ENCODE assay signal across 1 cellular context in the genomic region with DNA sequence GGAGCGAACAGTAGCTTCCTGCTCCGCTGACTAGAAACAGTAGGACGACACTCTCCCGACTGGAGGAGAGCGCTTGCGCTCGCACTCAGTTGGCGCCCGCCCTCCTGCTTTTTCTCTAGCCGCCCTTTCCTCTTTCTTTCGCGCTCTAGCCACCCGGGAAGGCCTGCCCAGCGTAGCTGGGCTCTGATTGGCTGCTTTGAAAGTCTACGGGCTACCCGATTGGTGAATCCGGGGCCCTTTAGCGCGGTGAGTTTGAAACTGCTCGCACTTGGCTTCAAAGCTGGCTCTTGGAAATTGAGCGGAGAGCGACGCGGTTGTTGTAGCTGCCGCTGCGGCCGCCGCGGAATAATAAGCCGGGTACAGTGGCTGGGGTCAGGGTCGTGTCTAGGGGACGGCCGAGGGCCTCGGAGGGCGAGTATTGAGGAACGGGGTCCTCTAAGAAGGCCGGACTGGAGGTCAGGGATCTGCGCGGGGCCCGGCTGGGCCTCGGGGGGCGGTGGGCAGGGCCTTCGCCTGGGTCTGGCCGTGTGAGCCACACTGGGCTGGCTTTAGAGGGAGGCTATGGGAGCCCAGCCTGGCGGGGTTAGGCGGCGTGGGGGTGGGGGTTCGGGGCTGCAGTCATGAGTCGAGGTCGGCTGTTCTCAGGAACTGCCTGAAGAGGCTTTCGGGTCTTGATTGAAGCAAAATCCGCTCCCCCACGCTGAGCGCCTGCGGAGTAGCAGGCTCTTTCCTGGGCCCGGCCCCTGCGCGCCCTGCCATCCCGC.
A peak's percentile ranks its signal among the peaks of the same experiment; 100 is the strongest.
TF ChIP-seq lines count a peak whose summit lies in the region.

TSS of gene CDK1 (plus strand) at position 265 of the 764 bp plus-strand sequence. CDS start 1,688 bp downstream, outside the sequence.

TF ChIP-seq in K562, 482 proteins besides CTCF, POLR2A, EP300 and RAD21 (continued from another document and continues in another):
- TF ChIP-seq, protein P1, sequence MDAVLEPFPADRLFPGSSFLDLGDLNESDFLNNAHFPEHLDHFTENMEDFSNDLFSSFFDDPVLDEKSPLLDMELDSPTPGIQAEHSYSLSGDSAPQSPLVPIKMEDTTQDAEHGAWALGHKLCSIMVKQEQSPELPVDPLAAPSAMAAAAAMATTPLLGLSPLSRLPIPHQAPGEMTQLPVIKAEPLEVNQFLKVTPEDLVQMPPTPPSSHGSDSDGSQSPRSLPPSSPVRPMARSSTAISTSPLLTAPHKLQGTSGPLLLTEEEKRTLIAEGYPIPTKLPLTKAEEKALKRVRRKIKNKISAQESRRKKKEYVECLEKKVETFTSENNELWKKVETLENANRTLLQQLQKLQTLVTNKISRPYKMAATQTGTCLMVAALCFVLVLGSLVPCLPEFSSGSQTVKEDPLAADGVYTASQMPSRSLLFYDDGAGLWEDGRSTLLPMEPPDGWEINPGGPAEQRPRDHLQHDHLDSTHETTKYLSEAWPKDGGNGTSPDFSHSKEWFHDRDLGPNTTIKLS (IDR thresholded peaks at IDR 0.05; ENCODE audit: borderline replicate concordance, low read depth), result peak; percentile 39; the same call in 1 of the 2 replicates
- TF ChIP-seq HNRNPLL (IDR thresholded peaks at IDR 0.05; ENCODE audit: low read depth, low read length, poor library complexity, severe bottlenecking) (peak; percentile 89), TOE1 (IDR thresholded peaks at IDR 0.05; ENCODE audit: borderline replicate concordance) (peak; percentile 74; the same call in 1 of the 2 replicates), TOE1 (CRISPR knock-in tag; IDR thresholded peaks at IDR 0.05; ENCODE audit: borderline replicate concordance, low read depth) (no peak), HMGXB4 (CRISPR knock-in tag; IDR thresholded peaks at IDR 0.05) (peak; percentile 27; the same call in 1 of the 2 replicates), POLR2AphosphoS5 (IDR thresholded peaks at IDR 0.05; ENCODE audit: control insufficient read depth, insufficient read depth, low read depth, low read length) (peak; percentile 97), CBX2 (IDR thresholded peaks at IDR 0.05; ENCODE audit: insufficient read depth, low read length, poor library complexity, severe bottlenecking) (no peak), ZNF12 (CRISPR knock-in tag; IDR thresholded peaks at IDR 0.05) (peak; percentile 68; the same call in 1 of the 2 replicates), SIN3B (IDR thresholded peaks at IDR 0.05; ENCODE audit: low read depth) (peak; percentile 84), FOXM1 (IDR thresholded peaks at IDR 0.05; ENCODE audit: low read depth) (peak; percentile 100), FOXM1 (CRISPR knock-in tag; IDR thresholded peaks at IDR 0.05; ENCODE audit: low read depth) (peak; percentile 100), FOXK1 (CRISPR knock-in tag; IDR thresholded peaks at IDR 0.05; ENCODE audit: borderline replicate concordance) (0 out of 2 replicates have a peak, but pooled peaks have one; percentile 38), MIER1 (IDR thresholded peaks at IDR 0.05; ENCODE audit: low read depth) (peak; percentile 19; the same call in 1 of the 2 replicates), NBN (IDR thresholded peaks at IDR 0.05; ENCODE audit: low read depth) (peak; percentile 87; the same call in 1 of the 2 replicates), GTF2F1 (IDR thresholded peaks at IDR 0.05; ENCODE audit: low read depth, low read length) (0 out of 2 replicates have a peak, but pooled peaks have one; percentile 48), HDAC1 (IDR thresholded peaks at IDR 0.05) (peak; percentile 75 to 98; a peak in 3 of 4 replicates), E2F4 (CRISPR knock-in tag; IDR thresholded peaks at IDR 0.05; ENCODE audit: low read depth) (peak; percentile 98), STAT5A (IDR thresholded peaks at IDR 0.05; ENCODE audit: borderline replicate concordance, low read length) (0 out of 2 replicates have a peak, but pooled peaks have one; percentile 3), HCFC1 (IDR thresholded peaks at IDR 0.05; ENCODE audit: low read depth, low read length) (peak; percentile 56), SIN3A (IDR thresholded peaks at IDR 0.05; ENCODE audit: borderline replicate concordance in 2 of 2, control insufficient read depth in 1 of 2, low read depth in 2 of 2, low read length in 2 of 2) (peak; percentile 83 to 96), ZNF282 (CRISPR knock-in tag; IDR thresholded peaks at IDR 0.05) (no peak), JUND (IDR thresholded peaks at IDR 0.05; ENCODE audit: borderline replicate concordance, low read depth, low read length) (peak; percentile 28; the same call in 1 of the 2 replicates), JUND (tag; IDR thresholded peaks at IDR 0.05; ENCODE audit: borderline replicate concordance, low read depth, low read length) (peak; percentile 61; the same call in 1 of the 3 replicates), PHF21A (IDR thresholded peaks at IDR 0.05; ENCODE audit: borderline replicate concordance, low read depth) (no peak; the same call in 1 of the 2 replicates), RBM22 (IDR thresholded peaks at IDR 0.05; ENCODE audit: low read depth, low read length, poor library complexity, severe bottlenecking) (peak; percentile 71), SRF (CRISPR knock-in tag; IDR thresholded peaks at IDR 0.05) (peak in 1 of 2 experiments; percentile 41; a peak in 1 of 4 replicates), KAT7 (CRISPR knock-in tag; IDR thresholded peaks at IDR 0.05; ENCODE audit: borderline replicate concordance) (peak; percentile 74; the same call in 1 of the 2 replicates), DPF2 (IDR thresholded peaks at IDR 0.05) (peak; percentile 36; the same call in 1 of the 2 replicates), FOXK2 (conservative IDR thresholded peaks at IDR 0.05 in 1 of 2, IDR thresholded peaks at IDR 0.05 in 1 of 2; ENCODE audit: low read depth in 2 of 2) (peak; percentile 27 to 52; a peak in 2 of 4 replicates), CBX3 (IDR thresholded peaks at IDR 0.05; ENCODE audit: borderline replicate concordance in 1 of 2, low read length in 2 of 2) (peak in 1 of 2 experiments; percentile 83; a peak in 2 of 3 replicates), TBL1XR1 (IDR thresholded peaks at IDR 0.05; ENCODE audit: low read length in 2 of 2) (peak in 1 of 2 experiments; percentile 59; a peak in 1 of 4 replicates), ETS1 (conservative IDR thresholded peaks at IDR 0.05; ENCODE audit: control insufficient read depth, low read depth, low read length) (peak; percentile 57; the same call in 1 of the 2 replicates), MYNN (IDR thresholded peaks at IDR 0.05) (0 out of 2 replicates have a peak, but pooled peaks have one; percentile 22), MYNN (CRISPR knock-in tag; IDR thresholded peaks at IDR 0.05) (no peak), NELFE (IDR thresholded peaks at IDR 0.05; ENCODE audit: insufficient read depth, insufficient read length) (no peak), SMARCA4 (IDR thresholded peaks at IDR 0.05) (0 out of 2 replicates have a peak, but pooled peaks have one; percentile 47), CBX1 (IDR thresholded peaks at IDR 0.05; ENCODE audit: low read depth) (peak; percentile 59; the same call in 1 of the 2 replicates), HDAC6 (IDR thresholded peaks at IDR 0.05; ENCODE audit: low read depth, low read length) (no peak), NCOA1 (IDR thresholded peaks at IDR 0.05; ENCODE audit: low read depth) (peak; percentile 34; the same call in 1 of the 2 replicates), MYC (IDR thresholded peaks at IDR 0.05; ENCODE audit: low read depth, low read length) (peak; percentile 70; the same call in 1 of the 2 replicates), MYC (CRISPR knock-in tag; IDR thresholded peaks at IDR 0.05; ENCODE audit: borderline replicate concordance, low read depth) (no peak), MBD2 (IDR thresholded peaks at IDR 0.05; ENCODE audit: borderline replicate concordance, low read depth) (peak; percentile 90)
- TF ChIP-seq, protein P2, sequence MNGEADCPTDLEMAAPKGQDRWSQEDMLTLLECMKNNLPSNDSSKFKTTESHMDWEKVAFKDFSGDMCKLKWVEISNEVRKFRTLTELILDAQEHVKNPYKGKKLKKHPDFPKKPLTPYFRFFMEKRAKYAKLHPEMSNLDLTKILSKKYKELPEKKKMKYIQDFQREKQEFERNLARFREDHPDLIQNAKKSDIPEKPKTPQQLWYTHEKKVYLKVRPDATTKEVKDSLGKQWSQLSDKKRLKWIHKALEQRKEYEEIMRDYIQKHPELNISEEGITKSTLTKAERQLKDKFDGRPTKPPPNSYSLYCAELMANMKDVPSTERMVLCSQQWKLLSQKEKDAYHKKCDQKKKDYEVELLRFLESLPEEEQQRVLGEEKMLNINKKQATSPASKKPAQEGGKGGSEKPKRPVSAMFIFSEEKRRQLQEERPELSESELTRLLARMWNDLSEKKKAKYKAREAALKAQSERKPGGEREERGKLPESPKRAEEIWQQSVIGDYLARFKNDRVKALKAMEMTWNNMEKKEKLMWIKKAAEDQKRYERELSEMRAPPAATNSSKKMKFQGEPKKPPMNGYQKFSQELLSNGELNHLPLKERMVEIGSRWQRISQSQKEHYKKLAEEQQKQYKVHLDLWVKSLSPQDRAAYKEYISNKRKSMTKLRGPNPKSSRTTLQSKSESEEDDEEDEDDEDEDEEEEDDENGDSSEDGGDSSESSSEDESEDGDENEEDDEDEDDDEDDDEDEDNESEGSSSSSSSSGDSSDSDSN (IDR thresholded peaks at IDR 0.05; ENCODE audit: borderline replicate concordance in 1 of 2, low read depth in 2 of 2, low read length in 2 of 2), result 0 out of 4 replicates have a peak, but pooled peaks of 1 of the 2 experiments have one; percentile 41
- TF ChIP-seq, protein P3, sequence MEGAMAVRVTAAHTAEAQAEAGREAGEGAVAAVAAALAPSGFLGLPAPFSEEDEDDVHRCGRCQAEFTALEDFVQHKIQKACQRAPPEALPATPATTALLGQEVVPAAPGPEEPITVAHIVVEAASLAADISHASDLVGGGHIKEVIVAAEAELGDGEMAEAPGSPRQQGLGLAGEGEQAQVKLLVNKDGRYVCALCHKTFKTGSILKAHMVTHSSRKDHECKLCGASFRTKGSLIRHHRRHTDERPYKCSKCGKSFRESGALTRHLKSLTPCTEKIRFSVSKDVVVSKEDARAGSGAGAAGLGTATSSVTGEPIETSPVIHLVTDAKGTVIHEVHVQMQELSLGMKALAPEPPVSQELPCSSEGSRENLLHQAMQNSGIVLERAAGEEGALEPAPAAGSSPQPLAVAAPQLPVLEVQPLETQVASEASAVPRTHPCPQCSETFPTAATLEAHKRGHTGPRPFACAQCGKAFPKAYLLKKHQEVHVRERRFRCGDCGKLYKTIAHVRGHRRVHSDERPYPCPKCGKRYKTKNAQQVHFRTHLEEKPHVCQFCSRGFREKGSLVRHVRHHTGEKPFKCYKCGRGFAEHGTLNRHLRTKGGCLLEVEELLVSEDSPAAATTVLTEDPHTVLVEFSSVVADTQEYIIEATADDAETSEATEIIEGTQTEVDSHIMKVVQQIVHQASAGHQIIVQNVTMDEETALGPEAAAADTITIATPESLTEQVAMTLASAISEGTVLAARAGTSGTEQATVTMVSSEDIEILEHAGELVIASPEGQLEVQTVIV (CRISPR knock-in tag; IDR thresholded peaks at IDR 0.05; ENCODE audit: borderline replicate concordance), result no peak
- TF ChIP-seq, protein P4, sequence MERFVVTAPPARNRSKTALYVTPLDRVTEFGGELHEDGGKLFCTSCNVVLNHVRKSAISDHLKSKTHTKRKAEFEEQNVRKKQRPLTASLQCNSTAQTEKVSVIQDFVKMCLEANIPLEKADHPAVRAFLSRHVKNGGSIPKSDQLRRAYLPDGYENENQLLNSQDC (CRISPR knock-in tag; IDR thresholded peaks at IDR 0.05), result peak; percentile 80; the same call in 1 of the 2 replicates
- TF ChIP-seq, protein P5, sequence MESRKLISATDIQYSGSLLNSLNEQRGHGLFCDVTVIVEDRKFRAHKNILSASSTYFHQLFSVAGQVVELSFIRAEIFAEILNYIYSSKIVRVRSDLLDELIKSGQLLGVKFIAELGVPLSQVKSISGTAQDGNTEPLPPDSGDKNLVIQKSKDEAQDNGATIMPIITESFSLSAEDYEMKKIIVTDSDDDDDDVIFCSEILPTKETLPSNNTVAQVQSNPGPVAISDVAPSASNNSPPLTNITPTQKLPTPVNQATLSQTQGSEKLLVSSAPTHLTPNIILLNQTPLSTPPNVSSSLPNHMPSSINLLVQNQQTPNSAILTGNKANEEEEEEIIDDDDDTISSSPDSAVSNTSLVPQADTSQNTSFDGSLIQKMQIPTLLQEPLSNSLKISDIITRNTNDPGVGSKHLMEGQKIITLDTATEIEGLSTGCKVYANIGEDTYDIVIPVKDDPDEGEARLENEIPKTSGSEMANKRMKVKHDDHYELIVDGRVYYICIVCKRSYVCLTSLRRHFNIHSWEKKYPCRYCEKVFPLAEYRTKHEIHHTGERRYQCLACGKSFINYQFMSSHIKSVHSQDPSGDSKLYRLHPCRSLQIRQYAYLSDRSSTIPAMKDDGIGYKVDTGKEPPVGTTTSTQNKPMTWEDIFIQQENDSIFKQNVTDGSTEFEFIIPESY (CRISPR knock-in tag; IDR thresholded peaks at IDR 0.05), result no peak
